25 cellular contexts compared by ENCODE assay signal in the genomic region with DNA sequence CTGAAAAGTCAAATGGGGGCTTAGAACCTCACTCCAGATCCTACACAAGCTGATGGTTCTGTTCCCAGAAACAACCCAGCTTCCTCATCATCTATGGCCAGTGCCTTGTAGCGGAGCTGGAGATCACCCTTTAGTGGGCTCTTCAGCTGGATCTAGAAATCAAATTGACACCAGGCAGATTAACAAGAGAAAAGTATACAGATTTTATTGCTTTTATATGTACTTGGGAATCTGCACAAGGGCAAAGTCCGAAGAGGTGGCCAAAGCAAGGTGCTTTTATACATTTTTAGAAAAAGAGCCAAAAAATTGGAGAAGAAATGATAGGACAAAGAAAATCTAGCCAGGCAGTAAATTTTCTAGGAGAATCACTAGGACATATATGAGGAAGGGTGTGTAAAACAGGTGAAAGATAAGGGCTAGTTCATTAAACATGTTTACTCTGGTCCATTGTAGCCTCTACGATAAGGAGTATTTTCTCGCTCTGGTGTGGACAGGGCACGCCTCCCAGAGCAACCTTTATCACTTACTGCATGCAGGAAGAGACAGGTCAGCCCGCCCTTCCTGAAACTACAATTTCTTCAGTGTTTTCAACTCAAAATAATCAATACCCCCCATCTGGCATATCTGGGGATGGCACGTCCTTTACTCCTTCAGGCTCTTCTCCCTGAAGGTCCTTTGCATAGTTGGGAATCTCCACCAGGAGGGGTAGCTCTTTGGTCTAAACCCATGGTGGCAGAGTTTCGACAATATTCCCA. TPM values are rescaled to one million over a fixed set of nuclear protein-coding genes. Genes with fewer than 3 reads are reported as not detected.
DNase-seq lines count a peak whose midpoint lies in the region; ATAC-seq and TF ChIP-seq lines count a peak whose summit lies in the region.
"Had no signal": no experiment of that assay in that cellular context is flagged by ENCODE, and none has a peak within 500 bp of the region (broad histone marks: within the 10 kb centered on the region; RNA-seq: fewer than 3 reads in every experiment).

No MANE protein-coding gene starts in this region.

- H3K4me1 ChIP-seq in Caco-2 (peaks cover 45% of the 10 kb centered on the region), Panc1 (ENCODE audit: control insufficient read depth, insufficient read depth, low read length) (peaks cover 47% of the 10 kb centered on the region), endodermal cell (ENCODE audit: control insufficient read depth, insufficient read depth, low read length) (no peaks in the 10 kb centered on the region), mucosa of descending colon (ENCODE audit: low read depth) (peaks cover 13% of the 10 kb centered on the region)
- H3K4me1 ChIP-seq: adrenal gland, breast epithelium, parathyroid adenoma, thyroid gland had no signal

- peak; percentile 52 to 58 for DNase-seq in Caco-2
- DNase-seq in Panc1 (ENCODE audit: low read depth, low spot score): no peak
- no peak for DNase-seq in endodermal cell
- DNase-seq in mucosa of descending colon: peak in 2 of 3 donors; percentile 36 to 64
- DNase-seq in GOT3 (lab: John Stamatoyannopoulos, UW): no peak
- no peak for DNase-seq in middle frontal gyrus (ENCODE audit: extremely low spot score, low spot score)
- DNase-seq in stimulated activated CD4-positive, alpha-beta T cell treated with anti-CD3 and anti-CD28 coated beads, Interleukin-2, amount 100 ng/mL, for 24 hours: no peak
- DNase-seq: activated CD4-positive, alpha-beta T cell treated with anti-CD3 and anti-CD28 coated beads for 36 hours; activated naive CD4-positive, alpha-beta T cell treated with Interleukin-2 at 50 U/mL for 16 hours; activated T-cell treated with anti-CD3 and anti-CD28 coated beads, Interleukin-2, amount 50 U/mL, for 48 hours; adrenal gland; CD4-positive, CD25-positive, alpha-beta regulatory T cell; Karpas-422; naive thymus-derived CD8-positive, alpha-beta T cell; NCI-H1694; NCI-H2171 treated with DMSO at 0.1 percent for 48 hours; NCI-H524 treated with DMSO at 0.1 percent for 48 hours; right cardiac atrium; SJCRH30; stimulated activated CD4-positive, alpha-beta T cell treated with anti-CD3 and anti-CD28 coated beads, Interleukin-12 subunit alpha, Interleukin-12 subunit beta, amount 100 ng/mL, for 4 hours; thyroid gland had no signal

- 92 to 97% methylated on average over 5 to 8 of the region's 8 CpGs for WGBS in endodermal cell (ENCODE audit: insufficient coverage in 1 of 2, insufficient read length in 1 of 2), 2 experiments

- peak; percentile 47 to 50 for TF ChIP-seq CTCF in Caco-2 (IDR thresholded peaks at IDR 0.05; ENCODE audit: insufficient read depth in 1 of 2, low read depth in 1 of 2, low read length in 1 of 2, severe bottlenecking in 1 of 2, unreplicated experiment in 1 of 2)
- TF ChIP-seq CTCF in Panc1 (IDR thresholded peaks at IDR 0.05): no peak
- TF ChIP-seq CTCF in endodermal cell (conservative IDR thresholded peaks at IDR 0.05): peak; percentile 61
- TF ChIP-seq CTCF in mucosa of descending colon (IDR thresholded peaks at IDR 0.05): no peak

- H3K4me3 Mint-ChIP-seq in Caco-2 (ENCODE audit: unreplicated experiment): peak overlapping the region; percentile 7
- H3K4me3 Mint-ChIP-seq in endodermal cell: no peak overlapping the region
- H3K4me3 Mint-ChIP-seq: activated CD4-positive, alpha-beta T cell treated with anti-CD3 and anti-CD28 coated beads for 36 hours; CD4-positive, CD25-positive, alpha-beta regulatory T cell; stimulated activated naive CD8-positive, alpha-beta T cell treated with anti-CD3 and anti-CD28 coated beads, Interleukin-15, Interleukin-2, amounts not matched to agents 100 ng/mL and 50 ng/mL, for 24 hours had no signal

- in situ Hi-C loops in Panc1 (cut with HindIII; ENCODE audit: low pct_unique_long_range_greater_than_20kb, low sequenced_read_pairs): no loop called here

- H3K9me3 ChIP-seq in Caco-2 (no peaks in the 10 kb centered on the region), Panc1 (ENCODE audit: control insufficient read depth, insufficient read depth, low read depth, low read length) (no peaks in the 10 kb centered on the region), endodermal cell (ENCODE audit: control insufficient read depth, low read length) (no peaks in the 10 kb centered on the region), mucosa of descending colon (no peaks in the 10 kb centered on the region)
- H3K9me3 ChIP-seq: adrenal gland, breast epithelium, SJCRH30, thyroid gland had no signal

- POLR2A ChIA-PET in Caco-2 (lab: Charles Lee) (interaction anchor here (0.7 kb wide), 1 partner anchor 167 kb away, joined by 3 read pairs; no protein-coding TSS in a partner anchor), Panc1 (lab: Charles Lee) (interaction anchor here (0.6 kb wide), 1 partner anchor 78 kb away, joined by 5 read pairs; no protein-coding TSS in a partner anchor)

- CTCF ChIA-PET in Caco-2 (lab: Charles Lee): interaction anchor here (0.7 kb wide), 1 partner anchor 14 kb away, joined by 3 read pairs; a partner anchor contains a TSS
- CTCF ChIA-PET in Panc1 (lab: Charles Lee): no interaction called here

- H3K27me3 Mint-ChIP-seq in Caco-2 (ENCODE audit: insufficient read depth, unreplicated experiment): no peaks in the 10 kb centered on the region
- no peaks in the 10 kb centered on the region for H3K27me3 Mint-ChIP-seq in endodermal cell (ENCODE audit: insufficient read depth)
- H3K27me3 Mint-ChIP-seq: activated CD4-positive, alpha-beta T cell treated with anti-CD3 and anti-CD28 coated beads for 36 hours had no signal

- H3K27ac ChIP-seq in Panc1 (ENCODE audit: low read length) (peak overlapping the region; percentile 100), endodermal cell (ENCODE audit: low read depth, low read length) (no peak overlapping the region)
- H3K27ac ChIP-seq: adrenal gland, breast epithelium, parathyroid adenoma, SJCRH30, thyroid gland had no signal

- H3K9me3 Mint-ChIP-seq in Caco-2 (ENCODE audit: unreplicated experiment): no peaks in the 10 kb centered on the region
- no peaks in the 10 kb centered on the region for H3K9me3 Mint-ChIP-seq in endodermal cell
- H3K9me3 Mint-ChIP-seq: CD4-positive, CD25-positive, alpha-beta regulatory T cell; naive thymus-derived CD8-positive, alpha-beta T cell; stimulated activated naive CD8-positive, alpha-beta T cell treated with anti-CD3 and anti-CD28 coated beads, Interleukin-15, Interleukin-2, amounts not matched to agents 100 ng/mL and 50 ng/mL, for 24 hours had no signal

- intact Hi-C loops in Caco-2 (cut with micrococcal nuclease; ENCODE audit: unreplicated experiment): loop anchor here (1.0 kb wide), 1 partner anchor 21 kb away; no protein-coding TSS in a partner anchor
- intact Hi-C loops in Panc1 (cut with micrococcal nuclease; ENCODE audit: unreplicated experiment): no loop called here
- intact Hi-C loops in mucosa of descending colon (cut with DNase I, micrococcal nuclease): no loop called here

- BruUV-seq in Caco-2 (replicated peaks; lab: Mats Ljungman, UMichigan): no TSS peak
- no TSS peak for BruUV-seq in Panc1 (replicated peaks; lab: Mats Ljungman, UMichigan)

- H3K27ac Mint-ChIP-seq in Caco-2 (ENCODE audit: unreplicated experiment) (peak overlapping the region; percentile 86), endodermal cell (no peak overlapping the region)
- H3K27ac Mint-ChIP-seq: activated CD4-positive, alpha-beta T cell treated with anti-CD3 and anti-CD28 coated beads for 36 hours; CD4-positive, CD25-positive, alpha-beta regulatory T cell; stimulated activated naive CD8-positive, alpha-beta T cell treated with anti-CD3 and anti-CD28 coated beads, Interleukin-15, Interleukin-2, amounts not matched to agents 100 ng/mL and 50 ng/mL, for 24 hours had no signal

- no peak overlapping the region for H3K4me3 ChIP-seq in Caco-2 (ENCODE audit: low read depth, low read length)
- H3K4me3 ChIP-seq in Panc1 (ENCODE audit: low read depth in 2 of 2, low read length in 2 of 2): no peak overlapping the region
- no peak overlapping the region for H3K4me3 ChIP-seq in endodermal cell (ENCODE audit: low read length)
- H3K4me3 ChIP-seq in mucosa of descending colon: no peak overlapping the region
- H3K4me3 ChIP-seq: adrenal gland, breast epithelium, SJCRH30, thyroid gland had no signal

- no peaks in the 10 kb centered on the region for H3K27me3 ChIP-seq in Caco-2 (replicated peaks; ENCODE audit: control insufficient read depth, insufficient read depth, low read length)
- no peaks in the 10 kb centered on the region for H3K27me3 ChIP-seq in Panc1 (ENCODE audit: control insufficient read depth, insufficient read depth, low read length)
- H3K27me3 ChIP-seq in endodermal cell (ENCODE audit: control insufficient read depth, insufficient read depth, low read length, poor library complexity, severe bottlenecking): no peaks in the 10 kb centered on the region
- H3K27me3 ChIP-seq: adrenal gland, breast epithelium, SJCRH30, thyroid gland had no signal

- no peak overlapping the region for H3K9ac ChIP-seq in endodermal cell (ENCODE audit: extremely low read depth, low read length, poor library complexity, severe bottlenecking)
- H3K9ac ChIP-seq: parathyroid adenoma had no signal

- peaks cover 47% of the 10 kb centered on the region for H3K4me1 Mint-ChIP-seq in Caco-2 (ENCODE audit: low read depth, unreplicated experiment)
- peaks cover 4% of the 10 kb centered on the region for H3K4me1 Mint-ChIP-seq in endodermal cell

- ATAC-seq in Panc1 (no peak), mucosa of descending colon (peak; percentile 96), GM18502 (IDR thresholded peaks at IDR 0.05; ENCODE audit: poor library complexity, unreplicated experiment) (no peak)
- ATAC-seq: activated CD4-positive, alpha-beta T cell treated with anti-CD3 and anti-CD28 coated beads for 36 hours; naive thymus-derived CD8-positive, alpha-beta T cell; right cardiac atrium had no signal

- H3K36me3 ChIP-seq in Caco-2 (ENCODE audit: control insufficient read depth, insufficient read depth, low read length) (no peaks in the 10 kb centered on the region), Panc1 (ENCODE audit: control insufficient read depth, insufficient read depth, low read length) (no peaks in the 10 kb centered on the region), endodermal cell (ENCODE audit: control insufficient read depth, insufficient read depth, low read length) (no peaks in the 10 kb centered on the region), mucosa of descending colon (ENCODE audit: low read depth) (no peaks in the 10 kb centered on the region)
- H3K36me3 ChIP-seq: adrenal gland, breast epithelium, SJCRH30, thyroid gland had no signal

- H3K36me3 Mint-ChIP-seq in Caco-2 (ENCODE audit: insufficient read depth, unreplicated experiment) (no peaks in the 10 kb centered on the region), endodermal cell (ENCODE audit: low read depth) (no peaks in the 10 kb centered on the region)
- H3K36me3 Mint-ChIP-seq: CD4-positive, CD25-positive, alpha-beta regulatory T cell; naive thymus-derived CD8-positive, alpha-beta T cell had no signal

RNA-seq across cellular contexts. Expression of a gene that starts 14.0 kb away (rescaled TPM):
- total RNA-seq in Caco-2 (2022) (67.4 and 72.3 TPM in 2 replicates), Panc1 (2021; ENCODE audit: unreplicated experiment) (221 TPM), endodermal cell (10 to 100 TPM; 11.4 to 15.0 TPM), mucosa of descending colon (10 to 100 TPM; 55.3 to 74.3 (median 56.4) TPM)
- 242 TPM for polyA plus RNA-seq in Panc1 (2012; ENCODE audit: insufficient read length)
- 18.1 TPM for polyA plus RNA-seq in endodermal cell (2013, experiment 1 of 2)
- polyA plus RNA-seq in endodermal cell (2013, experiment 2 of 2): 13.2 TPM

Comparison
In these comparisons a context has a peak if more than half of its experiments do, and no peak if none do; other contexts are left out.
1. DNase-seq: peak in Caco-2 (2 of 2) and mucosa of descending colon (2 of 3); none in Panc1 (single experiment), endodermal cell (single experiment), GOT3 (single experiment), middle frontal gyrus (single experiment) and stimulated activated CD4-positive, alpha-beta T cell treated with anti-CD3 and anti-CD28 coated beads, Interleukin-2, amount 100 ng/mL, for 24 hours (0 of 2).
2. CTCF ChIP-seq: peak in Caco-2 (2 of 2) and endodermal cell (single experiment); none in Panc1 (single experiment) and mucosa of descending colon (single experiment).